In genomic region chr12:54439096-54439495, GRCh38 we compare ENCODE assay signal across 15 cellular contexts. TPM values are rescaled to one million over a fixed set of nuclear protein-coding genes. Genes with fewer than 3 reads are reported as not detected.
A peak's percentile ranks its signal among the peaks of the same experiment; 100 is the strongest.
DNase-seq lines count a peak whose midpoint lies in the region; ATAC-seq, FAIRE-seq and TF ChIP-seq lines count a peak whose summit lies in the region.
"Had no signal": no experiment of that assay in that cellular context is flagged by ENCODE, and none has a peak within 500 bp of the region (broad histone marks: within the 10 kb centered on the region; RNA-seq: fewer than 3 reads in every experiment).

No MANE protein-coding gene starts in this region.

- H4K20me1 ChIP-seq in HepG2 (ENCODE audit: insufficient read depth, low read length) = no peaks in the 10 kb centered on the region; the same call in 1 of the 2 replicates

- peak overlapping the region in 1 of 2 experiments; percentile 21 for H3K18ac ChIP-seq in mesenchymal stem cell (ENCODE audit: low read depth in 1 of 2, low read length in 2 of 2)

- no peak overlapping the region for H2AK5ac ChIP-seq in mesenchymal stem cell (ENCODE audit: low read length, severe bottlenecking)

- no CpG with 5 or more reads among the region's 1 CpG for whole genome bisulfite sequencing in right lobe of liver (ENCODE audit: insufficient coverage, low coverage, low lambda C conversion rate, missing lambda C conversion rate)
- WGBS in HepG2 (ENCODE audit: low lambda C conversion rate) = 20% methylated on average over 1 of the region's 1 CpG
- 100% methylated on average over 1 of the region's 1 CpG for WGBS in mesenchymal stem cell

- no peaks in the 10 kb centered on the region for H3K27me3 ChIP-seq in right lobe of liver
- no peaks in the 10 kb centered on the region for H3K27me3 ChIP-seq in HepG2 (ENCODE audit: control insufficient read depth in 1 of 2, insufficient read depth in 2 of 2, low read length in 2 of 2)
- H3K27me3 ChIP-seq in mesenchymal stem cell (ENCODE audit: control insufficient read depth in 1 of 2, insufficient read depth in 1 of 2, low read length in 2 of 2) = peaks cover 0 to 22% of the 10 kb centered on the region in 2 experiments

- H3K9ac ChIP-seq in HepG2 (ENCODE audit: insufficient read depth, low read depth, low read length) (no peak overlapping the region), mesenchymal stem cell (ENCODE audit: low read length) (peak overlapping the region; percentile 32)

- H4K8ac ChIP-seq in mesenchymal stem cell (ENCODE audit: low read length) = no peak overlapping the region

- H3K79me2 ChIP-seq in HepG2 (ENCODE audit: insufficient read depth, low read length) = no peaks in the 10 kb centered on the region

- TF ChIP-seq EP300 in HepG2 (IDR thresholded peaks at IDR 0.05; ENCODE audit: low read depth in 2 of 2, low read length in 2 of 2) = no peak
- no peak for TF ChIP-seq EP300 in HepG2 (CRISPR knock-in tag; IDR thresholded peaks at IDR 0.05; ENCODE audit: borderline replicate concordance)

- intact Hi-C loops in right lobe of liver (cut with DNase I) = loop anchor here in 1 of 2 donors (5.0 kb wide), 1 partner anchor 37 kb away; no protein-coding TSS in a partner anchor
- intact Hi-C loops in HepG2 (cut with micrococcal nuclease; ENCODE audit: unreplicated experiment) = loop anchor here (1.0 kb wide), 1 partner anchor 40 kb away; no protein-coding TSS in a partner anchor

- H3K4me2 ChIP-seq in HepG2 (ENCODE audit: low read depth, low read length) = no peak overlapping the region
- H3K4me2 ChIP-seq in mesenchymal stem cell (ENCODE audit: low read length, poor library complexity, severe bottlenecking) = no peak overlapping the region

- CTCF ChIA-PET in HepG2 (lab: Yijun Ruan, JAX; ENCODE audit: low intra/inter-chr PET ratio, low total read pairs) = interaction anchor here (1.3 to 1.8 kb wide), 2 partner anchors 37 to 40 kb away, joined by 3 to 18 read pairs; no protein-coding TSS in a partner anchor

- no peak for TF ChIP-seq RAD21 in HepG2 (CRISPR knock-in tag; IDR thresholded peaks at IDR 0.05)

- TF ChIP-seq CTCF in right lobe of liver (IDR thresholded peaks at IDR 0.05) = no peak
- no peak for TF ChIP-seq CTCF in HepG2 (CRISPR knock-in tag; IDR thresholded peaks at IDR 0.05)
- no peak for TF ChIP-seq CTCF in D721Med (IDR thresholded peaks at IDR 0.05; ENCODE audit: insufficient read depth, missing control alignments)

- in situ Hi-C loops in HepG2 (cut with HindIII; ENCODE audit: extremely low pct_ligation_motif_present, low pct_unique_long_range_greater_than_20kb) = loop anchor here (5.0 kb wide), 1 partner anchor 37 kb away; no protein-coding TSS in a partner anchor

- H3K23ac ChIP-seq in mesenchymal stem cell (ENCODE audit: low read length in 2 of 2) = peak overlapping the region in 1 of 2 experiments; percentile 34

- H2BK5ac ChIP-seq in mesenchymal stem cell (ENCODE audit: low read depth, low read length, poor library complexity, severe bottlenecking) = no peak overlapping the region

- DNase-seq in right lobe of liver (no peak), HepG2 (ENCODE audit: low spot score) (no peak), mesenchymal stem cell (no peak), DMS114 treated with DMSO at 0.1 percent for 48 hours (lab: John Stamatoyannopoulos, UW; ENCODE audit: unreplicated experiment) (no peak), D721Med (ENCODE audit: insufficient read length, low spot score) (no peak), AG20443 (ENCODE audit: low spot score) (no peak)
- DNase-seq: activated CD4-positive, alpha-beta T cell treated with anti-CD3 and anti-CD28 coated beads for 36 hours; activated naive CD8-positive, alpha-beta T cell treated with anti-CD3 and anti-CD28 coated beads, Interleukin-2, amount 10 ng/mL, durations not matched to agents 7 days and 5 days; H9; stimulated activated CD4-positive, alpha-beta T cell treated with anti-CD3 and anti-CD28 coated beads, Interleukin-4, amount 100 ng/mL, for 24 hours had no signal

- no peak overlapping the region for H2BK120ac ChIP-seq in mesenchymal stem cell (ENCODE audit: low read depth, low read length)

- H3K14ac ChIP-seq in mesenchymal stem cell (ENCODE audit: low read length in 2 of 2) = no peak overlapping the region

- peak overlapping the region in 1 of 2 experiments; percentile 80 for H3K4ac ChIP-seq in mesenchymal stem cell (ENCODE audit: low read depth in 1 of 2, low read length in 2 of 2)

- H3K36me3 ChIP-seq in right lobe of liver = no peaks in the 10 kb centered on the region
- H3K36me3 ChIP-seq in HepG2 (replicated peaks in 1 of 2; ENCODE audit: control insufficient read depth in 1 of 2, insufficient read depth in 2 of 2, low read length in 2 of 2) = no peaks in the 10 kb centered on the region
- H3K36me3 ChIP-seq in mesenchymal stem cell (ENCODE audit: control insufficient read depth in 1 of 2, insufficient read depth in 2 of 2, low read depth in 1 of 2, low read length in 2 of 2) = no peaks in the 10 kb centered on the region

- no TSS peak for BruUV-seq in HepG2 (replicated peaks; lab: Mats Ljungman, UMichigan)

- FAIRE-seq in HepG2 (lab: Jason Lieb, UNC) = no peak
- no peak for FAIRE-seq in D721Med (lab: Jason Lieb, UNC)
- FAIRE-seq: urothelium cell line had no signal

- no peak overlapping the region for H2BK15ac ChIP-seq in mesenchymal stem cell (ENCODE audit: low read depth, poor library complexity, severe bottlenecking)

- peak overlapping the region; percentile 50 to 80 for H2BK12ac ChIP-seq in mesenchymal stem cell (ENCODE audit: low read length in 2 of 2)

- H3K4me1 ChIP-seq in right lobe of liver (peaks cover 0 to 33% (median 6%) of the 10 kb centered on the region in 4 donors), HepG2 (ENCODE audit: insufficient read depth, low read length) (peaks cover 6% of the 10 kb centered on the region; the same call in 1 of the 2 replicates), mesenchymal stem cell (ENCODE audit: control insufficient read depth, insufficient read depth, low read depth, low read length) (peaks cover 2% of the 10 kb centered on the region)
- H3K4me1 ChIP-seq: Caco-2 had no signal

- H3K4me3 ChIP-seq in right lobe of liver (no peak overlapping the region), HepG2 (replicated peaks in 1 of 3; ENCODE audit: insufficient read depth in 1 of 3, low read depth in 2 of 3, low read length in 3 of 3) (no peak overlapping the region), mesenchymal stem cell (ENCODE audit: insufficient read depth in 1 of 2, low read depth in 1 of 2, low read length in 2 of 2) (no peak overlapping the region)

- POLR2A ChIA-PET in HepG2 (lab: Yijun Ruan, JAX) = no interaction called here

- no peaks in the 10 kb centered on the region for H3K79me1 ChIP-seq in mesenchymal stem cell (replicated peaks; ENCODE audit: low read length, poor library complexity, severe bottlenecking)

- H3K27ac ChIP-seq in right lobe of liver (peak overlapping the region in 2 of 3 donors; percentile 37 to 56), HepG2 (ENCODE audit: extremely low read length, insufficient read depth, low read length) (no peak overlapping the region), cingulate gyrus (ENCODE audit: low read depth, low read length) (peak overlapping the region; percentile 21), mesenchymal stem cell (ENCODE audit: low read length, poor library complexity, severe bottlenecking) (no peak overlapping the region)
- H3K27ac ChIP-seq: epithelial cell of prostate had no signal

- no peak overlapping the region for H2AFZ ChIP-seq in HepG2 (ENCODE audit: low read length)
- H2AFZ ChIP-seq in mesenchymal stem cell (ENCODE audit: low read depth, low read length) = no peak overlapping the region

- ATAC-seq in right lobe of liver (peak; percentile 10 to 50 (median 32)), HepG2 (no peak), GM18517 (IDR thresholded peaks at IDR 0.05; ENCODE audit: unreplicated experiment) (no peak)

- peak overlapping the region; percentile 75 for H4K91ac ChIP-seq in mesenchymal stem cell (ENCODE audit: low read length)

- TF ChIP-seq POLR2A in right lobe of liver (IDR thresholded peaks at IDR 0.05) (no peak), HepG2 (IDR thresholded peaks at IDR 0.05; ENCODE audit: insufficient read depth in 1 of 2, low read depth in 2 of 2, low read length in 2 of 2) (no peak)

- H3K9me3 ChIP-seq in right lobe of liver (no peaks in the 10 kb centered on the region), HepG2 (ENCODE audit: low read length) (no peaks in the 10 kb centered on the region), mesenchymal stem cell (ENCODE audit: control insufficient read depth, low read length) (no peaks in the 10 kb centered on the region)
- H3K9me3 ChIP-seq: Caco-2 had no signal

RNA-seq across cellular contexts. Expression of gene ITGA5, which starts 20.0 kb away (rescaled TPM):
- total RNA-seq in right lobe of liver (10 to 100 TPM; 31.2 to 75.6 (median 35.5) TPM), HepG2 (2016; rRNA removed; fragmentation: Illumina TruSeq; extraction: Trizol) (0.20 and 0.28 TPM in 2 replicates)
- not detected in 2 replicates for total RNA-seq in HepG2 (2016; cell fraction: cytosol; rRNA removed; fragmentation: Illumina TruSeq; extraction: Trizol; ENCODE audit: low read depth)
- total RNA-seq in HepG2 (2016; cell fraction: insoluble cytoplasmic fraction; rRNA removed; fragmentation: Illumina TruSeq; extraction: Trizol) = 0.17 TPM in 1 of 2 replicates, not detected in the other
- total RNA-seq in HepG2 (2016; cell fraction: membrane; rRNA removed; fragmentation: Illumina TruSeq; extraction: Trizol) = 0.34 TPM in 1 of 2 replicates, not detected in the other
- 0.28 and 0.78 TPM in 2 replicates for total RNA-seq in HepG2 (2016; cell fraction: nucleus; rRNA removed; fragmentation: Illumina TruSeq; extraction: Trizol)
- 0.40 and 0.52 TPM in 2 replicates for polyA plus RNA-seq in HepG2 (2011; rRNA removed)
- polyA plus RNA-seq in HepG2 (2011; cell fraction: cytosol; rRNA removed) = 0.18 and 0.23 TPM in 2 replicates
- polyA plus RNA-seq in HepG2 (2011; cell fraction: nucleus; rRNA removed) = 0.45 and 0.80 TPM in 2 replicates
- polyA plus RNA-seq in HepG2 (2012) = 0.12 TPM in 1 of 2 replicates, not detected in the other
- not detected in 2 replicates for polyA plus RNA-seq in HepG2 (2016; cell fraction: cytosol; fragmentation: Illumina TruSeq; extraction: Trizol; ENCODE audit: low read depth)
- polyA plus RNA-seq in HepG2 (2016; cell fraction: insoluble cytoplasmic fraction; fragmentation: Illumina TruSeq; extraction: Trizol; ENCODE audit: low read depth) = 0.04 and 0.12 TPM in 2 replicates
- not detected in 2 replicates for polyA plus RNA-seq in HepG2 (2016; cell fraction: membrane; fragmentation: Illumina TruSeq; extraction: Trizol; ENCODE audit: low read depth)
- polyA plus RNA-seq in HepG2 (2016; cell fraction: nucleus; fragmentation: Illumina TruSeq; extraction: Trizol; ENCODE audit: insufficient read depth, low read depth) = 0.46 and 0.53 TPM in 2 replicates
- polyA minus RNA-seq in HepG2 (2011; rRNA and poly(A)+ RNA removed; ENCODE audit: low replicate concordance) = 0.34 and 75.5 TPM in 2 replicates
- polyA minus RNA-seq in HepG2 (2011; cell fraction: cytosol; rRNA and poly(A)+ RNA removed) = 0.53 and 0.99 TPM in 2 replicates
- polyA minus RNA-seq in HepG2 (2011; cell fraction: nucleus; rRNA and poly(A)+ RNA removed) = 0.52 and 1.2 TPM in 2 replicates
- 248 TPM for polyA plus RNA-seq in mesenchymal stem cell (2013, experiment 1 of 2)
- 244 TPM for polyA plus RNA-seq in mesenchymal stem cell (2013, experiment 2 of 2)

RNA-seq across cellular contexts. Expression of gene GTSF1, which starts 34.3 kb away (rescaled TPM):
- under 1 TPM in 1 of 6 experiments, not detected in 5; 0.51 TPM for total RNA-seq in right lobe of liver
- not detected in 2 replicates for total RNA-seq in HepG2 (2016; rRNA removed; fragmentation: Illumina TruSeq; extraction: Trizol)
- not detected in 2 replicates for total RNA-seq in HepG2 (2016; cell fraction: cytosol; rRNA removed; fragmentation: Illumina TruSeq; extraction: Trizol; ENCODE audit: low read depth)
- not detected in 2 replicates for total RNA-seq in HepG2 (2016; cell fraction: insoluble cytoplasmic fraction; rRNA removed; fragmentation: Illumina TruSeq; extraction: Trizol)
- total RNA-seq in HepG2 (2016; cell fraction: membrane; rRNA removed; fragmentation: Illumina TruSeq; extraction: Trizol) = not detected in 2 replicates
- total RNA-seq in HepG2 (2016; cell fraction: nucleus; rRNA removed; fragmentation: Illumina TruSeq; extraction: Trizol) = not detected in 2 replicates
- not detected in 2 replicates for polyA plus RNA-seq in HepG2 (2011; rRNA removed)
- not detected in 2 replicates for polyA plus RNA-seq in HepG2 (2011; cell fraction: cytosol; rRNA removed)
- polyA plus RNA-seq in HepG2 (2011; cell fraction: nucleus; rRNA removed) = not detected in 2 replicates
- polyA plus RNA-seq in HepG2 (2012) = not detected in 2 replicates
- polyA plus RNA-seq in HepG2 (2016; cell fraction: cytosol; fragmentation: Illumina TruSeq; extraction: Trizol; ENCODE audit: low read depth) = not detected in 2 replicates
- not detected in 2 replicates for polyA plus RNA-seq in HepG2 (2016; cell fraction: insoluble cytoplasmic fraction; fragmentation: Illumina TruSeq; extraction: Trizol; ENCODE audit: low read depth)
- polyA plus RNA-seq in HepG2 (2016; cell fraction: membrane; fragmentation: Illumina TruSeq; extraction: Trizol; ENCODE audit: low read depth) = not detected in 2 replicates
- not detected in 2 replicates for polyA plus RNA-seq in HepG2 (2016; cell fraction: nucleus; fragmentation: Illumina TruSeq; extraction: Trizol; ENCODE audit: insufficient read depth, low read depth)
- 0.21 TPM in 1 of 2 replicates, not detected in the other for polyA minus RNA-seq in HepG2 (2011; rRNA and poly(A)+ RNA removed; ENCODE audit: low replicate concordance)
- polyA minus RNA-seq in HepG2 (2011; cell fraction: cytosol; rRNA and poly(A)+ RNA removed) = not detected in 2 replicates
- polyA minus RNA-seq in HepG2 (2011; cell fraction: nucleus; rRNA and poly(A)+ RNA removed) = not detected in 2 replicates
- not detected for polyA plus RNA-seq in mesenchymal stem cell (2013, experiment 1 of 2)
- polyA plus RNA-seq in mesenchymal stem cell (2013, experiment 2 of 2) = not detected
- total RNA-seq: Caco-2, H9 had no signal

RNA-seq across cellular contexts. Expression of gene ZNF385A, which starts 54.6 kb away (rescaled TPM):
- total RNA-seq in right lobe of liver (1 to 10 TPM; 2.4 to 9.3 (median 3.7) TPM), HepG2 (2016; rRNA removed; fragmentation: Illumina TruSeq; extraction: Trizol) (0.44 and 0.49 TPM in 2 replicates)
- total RNA-seq in HepG2 (2016; cell fraction: cytosol; rRNA removed; fragmentation: Illumina TruSeq; extraction: Trizol; ENCODE audit: low read depth) = 0.30 and 0.53 TPM in 2 replicates
- total RNA-seq in HepG2 (2016; cell fraction: insoluble cytoplasmic fraction; rRNA removed; fragmentation: Illumina TruSeq; extraction: Trizol) = 0.26 and 0.39 TPM in 2 replicates
- total RNA-seq in HepG2 (2016; cell fraction: membrane; rRNA removed; fragmentation: Illumina TruSeq; extraction: Trizol) = 1.4 and 1.8 TPM in 2 replicates
- 0.44 and 0.93 TPM in 2 replicates for total RNA-seq in HepG2 (2016; cell fraction: nucleus; rRNA removed; fragmentation: Illumina TruSeq; extraction: Trizol)
- polyA plus RNA-seq in HepG2 (2011; rRNA removed) = 0.31 and 0.67 TPM in 2 replicates
- polyA plus RNA-seq in HepG2 (2011; cell fraction: cytosol; rRNA removed) = 0.23 and 0.43 TPM in 2 replicates
- polyA plus RNA-seq in HepG2 (2011; cell fraction: nucleus; rRNA removed) = 0.56 and 0.66 TPM in 2 replicates
- 1.2 and 1.3 TPM in 2 replicates for polyA plus RNA-seq in HepG2 (2012)
- polyA plus RNA-seq in HepG2 (2016; cell fraction: cytosol; fragmentation: Illumina TruSeq; extraction: Trizol; ENCODE audit: low read depth) = 3.9 and 4.1 TPM in 2 replicates
- polyA plus RNA-seq in HepG2 (2016; cell fraction: insoluble cytoplasmic fraction; fragmentation: Illumina TruSeq; extraction: Trizol; ENCODE audit: low read depth) = 2.8 and 3.3 TPM in 2 replicates
- polyA plus RNA-seq in HepG2 (2016; cell fraction: membrane; fragmentation: Illumina TruSeq; extraction: Trizol; ENCODE audit: low read depth) = 8.1 and 9.0 TPM in 2 replicates
- polyA plus RNA-seq in HepG2 (2016; cell fraction: nucleus; fragmentation: Illumina TruSeq; extraction: Trizol; ENCODE audit: insufficient read depth, low read depth) = 2.5 and 4.2 TPM in 2 replicates
- polyA minus RNA-seq in HepG2 (2011; rRNA and poly(A)+ RNA removed; ENCODE audit: low replicate concordance) = 0.50 and 6.8 TPM in 2 replicates
- polyA minus RNA-seq in HepG2 (2011; cell fraction: cytosol; rRNA and poly(A)+ RNA removed) = 0.70 and 1.5 TPM in 2 replicates
- not detected in 2 replicates for polyA minus RNA-seq in HepG2 (2011; cell fraction: nucleus; rRNA and poly(A)+ RNA removed)
- polyA plus RNA-seq in mesenchymal stem cell (2013, experiment 1 of 2) = 16.2 TPM
- polyA plus RNA-seq in mesenchymal stem cell (2013, experiment 2 of 2) = 17.1 TPM

RNA-seq across cellular contexts. Expression of gene NCKAP1L, which starts 58.5 kb away (rescaled TPM):
- total RNA-seq in right lobe of liver (10 to 100 TPM in 1 of 6 experiments, 1 to 10 TPM in 5; 6.3 to 17.5 (median 7.8) TPM), HepG2 (2016; rRNA removed; fragmentation: Illumina TruSeq; extraction: Trizol) (not detected in 2 replicates)
- total RNA-seq in HepG2 (2016; cell fraction: cytosol; rRNA removed; fragmentation: Illumina TruSeq; extraction: Trizol; ENCODE audit: low read depth) = not detected in 2 replicates
- total RNA-seq in HepG2 (2016; cell fraction: insoluble cytoplasmic fraction; rRNA removed; fragmentation: Illumina TruSeq; extraction: Trizol) = not detected in 2 replicates
- not detected in 2 replicates for total RNA-seq in HepG2 (2016; cell fraction: membrane; rRNA removed; fragmentation: Illumina TruSeq; extraction: Trizol)
- not detected in 2 replicates for total RNA-seq in HepG2 (2016; cell fraction: nucleus; rRNA removed; fragmentation: Illumina TruSeq; extraction: Trizol)
- polyA plus RNA-seq in HepG2 (2011; rRNA removed) = not detected in 2 replicates
- 0.01 and 0.08 TPM in 2 replicates for polyA plus RNA-seq in HepG2 (2011; cell fraction: cytosol; rRNA removed)
- polyA plus RNA-seq in HepG2 (2011; cell fraction: nucleus; rRNA removed) = 0.11 and 0.14 TPM in 2 replicates
- polyA plus RNA-seq in HepG2 (2012) = not detected in 2 replicates
- not detected in 2 replicates for polyA plus RNA-seq in HepG2 (2016; cell fraction: cytosol; fragmentation: Illumina TruSeq; extraction: Trizol; ENCODE audit: low read depth)
- polyA plus RNA-seq in HepG2 (2016; cell fraction: insoluble cytoplasmic fraction; fragmentation: Illumina TruSeq; extraction: Trizol; ENCODE audit: low read depth) = not detected in 2 replicates
- not detected in 2 replicates for polyA plus RNA-seq in HepG2 (2016; cell fraction: membrane; fragmentation: Illumina TruSeq; extraction: Trizol; ENCODE audit: low read depth)
- polyA plus RNA-seq in HepG2 (2016; cell fraction: nucleus; fragmentation: Illumina TruSeq; extraction: Trizol; ENCODE audit: insufficient read depth, low read depth) = not detected in 2 replicates
- 0.08 and 0.26 TPM in 2 replicates for polyA minus RNA-seq in HepG2 (2011; rRNA and poly(A)+ RNA removed; ENCODE audit: low replicate concordance)
- not detected in 2 replicates for polyA minus RNA-seq in HepG2 (2011; cell fraction: cytosol; rRNA and poly(A)+ RNA removed)
- polyA minus RNA-seq in HepG2 (2011; cell fraction: nucleus; rRNA and poly(A)+ RNA removed) = not detected in 2 replicates
- not detected for polyA plus RNA-seq in mesenchymal stem cell (2013, experiment 1 of 2)
- polyA plus RNA-seq in mesenchymal stem cell (2013, experiment 2 of 2) = not detected
- total RNA-seq: Caco-2, H9 had no signal

Comparison
In these comparisons a context has a peak if more than half of its experiments do, and no peak if none do; other contexts are left out.
1. ATAC-seq: peak in right lobe of liver (4 of 4); none in HepG2 (single experiment) and GM18517 (single experiment).
2. H3K27ac ChIP-seq: peak in right lobe of liver (2 of 3) and cingulate gyrus (single experiment); none in HepG2 (single experiment) and mesenchymal stem cell (single experiment).
3. RNA of gene ITGA5, which starts 20.0 kb away (total RNA-seq): 31.2 to 75.6 TPM in right lobe of liver; 0.17 to 0.78 TPM in HepG2; every median in the first group is over 10 times any median in the second.